In genomic region chr15:41932939-41933725, GRCh38 we compare ENCODE assay signal across 13 cellular contexts. TPM values are rescaled to one million over a fixed set of nuclear protein-coding genes. Genes with fewer than 3 reads are reported as not detected.
DNase-seq lines count a peak whose midpoint lies in the region; ATAC-seq and TF ChIP-seq lines count a peak whose summit lies in the region.
"Had no signal": no experiment of that assay in that cellular context is flagged by ENCODE, and none has a peak within 500 bp of the region (broad histone marks: within the 10 kb centered on the region; RNA-seq: fewer than 3 reads in every experiment).

No MANE protein-coding gene starts in this region.

- H3K27ac ChIP-seq in BLaER1 treated with 17β-estradiol and CSF1 and Interleukin-3, amounts not matched to agents 10 nM and 100 nM: peak overlapping the region in 1 of 11 experiments; percentile 67; a peak in 2 of 22 replicates
- H3K27ac ChIP-seq in H9 (ENCODE audit: insufficient read length, low read depth, low read length) (no peak overlapping the region), coronary artery (peak overlapping the region; percentile 33 to 61), SJCRH30 (no peak overlapping the region)
- H3K27ac ChIP-seq: HL-60, neutrophil, SK-N-MC had no signal

- no peaks in the 10 kb centered on the region for H3K23me2 ChIP-seq in H9 (ENCODE audit: insufficient read length, low read depth, low read length, poor library complexity, severe bottlenecking)

- H4K91ac ChIP-seq in H9 (ENCODE audit: insufficient read length, low read depth, low read length): no peak overlapping the region

- no peak overlapping the region for H3K56ac ChIP-seq in H9 (ENCODE audit: insufficient read length, low read depth, low read length)

- no peak overlapping the region for H2BK15ac ChIP-seq in H9 (ENCODE audit: low read depth, low read length)

- H2BK20ac ChIP-seq in H9 (ENCODE audit: low read depth, low read length, poor library complexity, severe bottlenecking): no peak overlapping the region

- H3K23ac ChIP-seq in H9 (ENCODE audit: insufficient read length, low read depth, low read length): no peak overlapping the region

- ATAC-seq in naive thymus-derived CD8-positive, alpha-beta T cell: no peak
- ATAC-seq in HG02840 (IDR thresholded peaks at IDR 0.05; ENCODE audit: low FRiP score, unreplicated experiment) (no peak), GM18858 (IDR thresholded peaks at IDR 0.05; ENCODE audit: unreplicated experiment) (no peak)

- H3K79me2 ChIP-seq in H9 (ENCODE audit: insufficient read depth, low read length): 0 out of 2 replicates have a peak, but pooled peaks cover 2% of the 10 kb centered on the region

- H2AFZ ChIP-seq in H9 (ENCODE audit: low read length): no peak overlapping the region

- H3K36me3 Mint-ChIP-seq in H9 (ENCODE audit: insufficient read depth in 1 of 3, low read depth in 3 of 3): peaks cover 0 to 11% (median 9%) of the 10 kb centered on the region in 3 experiments; a peak in 5 of 7 replicates
- no peaks in the 10 kb centered on the region for H3K36me3 Mint-ChIP-seq in naive thymus-derived CD8-positive, alpha-beta T cell

- peaks cover 0 to 51% (median 4%) of the 10 kb centered on the region in 11 experiments; a peak in 6 of 22 replicates for H4K20me1 ChIP-seq in BLaER1 treated with 17β-estradiol and CSF1 and Interleukin-3, amounts not matched to agents 10 nM and 100 nM
- no peaks in the 10 kb centered on the region for H4K20me1 ChIP-seq in H9 (ENCODE audit: control insufficient read depth, insufficient read depth, insufficient read length)

- no peak overlapping the region for H3K4me3 ChIP-seq in BLaER1 treated with 17β-estradiol and CSF1 and Interleukin-3, amounts not matched to agents 10 nM and 100 nM
- H3K4me3 ChIP-seq in coronary artery: no peak overlapping the region
- no peak overlapping the region for H3K4me3 ChIP-seq in SJCRH30
- H3K4me3 ChIP-seq: SK-N-MC had no signal

- H3K14ac ChIP-seq in H9 (ENCODE audit: insufficient read depth, low read length): no peak overlapping the region

- no peak overlapping the region for H3K4ac ChIP-seq in H9 (ENCODE audit: low read depth, low read length)

- no peak overlapping the region for H2AK5ac ChIP-seq in H9 (ENCODE audit: insufficient read length, low read length)

- no peak overlapping the region for H3T11ph ChIP-seq in H9 (ENCODE audit: low read length)

- no peak overlapping the region for H2BK5ac ChIP-seq in H9 (ENCODE audit: insufficient read length, low read length)

- POLR2A ChIA-PET in naive thymus-derived CD8-positive, alpha-beta T cell (lab: Charles Lee): interaction anchor here (0.7 to 1.2 kb wide), 2 partner anchors 38 to 309 kb away, joined by 3 read pairs; no protein-coding TSS in a partner anchor

- H3K4me1 Mint-ChIP-seq in H9: peaks cover 32% of the 10 kb centered on the region in 2 experiments
- peaks cover 27 to 76% (median 50%) of the 10 kb centered on the region in 4 donors for H3K4me1 Mint-ChIP-seq in naive thymus-derived CD8-positive, alpha-beta T cell

- no peaks in the 10 kb centered on the region for H3K79me1 ChIP-seq in H9 (ENCODE audit: insufficient read depth, low read depth, low read length, poor library complexity, severe bottlenecking)

- H3K9me3 ChIP-seq in BLaER1 treated with 17β-estradiol and CSF1 and Interleukin-3, amounts not matched to agents 10 nM and 100 nM (replicated peaks in 1 of 11): no peaks in the 10 kb centered on the region
- H3K9me3 ChIP-seq in H9 (ENCODE audit: control insufficient read depth, low read depth, low read length) (no peaks in the 10 kb centered on the region), SJCRH30 (replicated peaks) (no peaks in the 10 kb centered on the region)
- H3K9me3 ChIP-seq: neutrophil had no signal

- H3K9ac ChIP-seq in BLaER1 treated with 17β-estradiol and CSF1 and Interleukin-3, amounts not matched to agents 10 nM and 100 nM: peak overlapping the region in 2 of 11 experiments; percentile 49 to 66; a peak in 1 of 22 replicates
- no peak overlapping the region for H3K9ac ChIP-seq in H9 (ENCODE audit: extremely low read depth, insufficient read length, low read length)

- no peaks in the 10 kb centered on the region for H3K27me3 ChIP-seq in BLaER1 treated with 17β-estradiol and CSF1 and Interleukin-3, amounts not matched to agents 10 nM and 100 nM
- H3K27me3 ChIP-seq in H9 (ENCODE audit: insufficient read depth, low read length) (no peaks in the 10 kb centered on the region), SJCRH30 (no peaks in the 10 kb centered on the region)
- H3K27me3 ChIP-seq: neutrophil had no signal

- no peak overlapping the region for H3K4me3 Mint-ChIP-seq in H9
- H3K4me3 Mint-ChIP-seq in naive thymus-derived CD8-positive, alpha-beta T cell: no peak overlapping the region

- TF ChIP-seq CTCF in H9 (conservative IDR thresholded peaks at IDR 0.05) (no peak), coronary artery (IDR thresholded peaks at IDR 0.05) (no peak)

- no peak overlapping the region for H3K18ac ChIP-seq in H9 (ENCODE audit: insufficient read length, low read depth, low read length)

- H2BK12ac ChIP-seq in H9 (ENCODE audit: insufficient read length, low read depth, low read length): no peak overlapping the region

- H4K8ac ChIP-seq in H9 (replicated peaks; ENCODE audit: insufficient read length, low read depth, low read length): no peak overlapping the region

- peak overlapping the region; percentile 49 to 89 (median 77); a peak in 6 of 7 replicates for H3K27ac Mint-ChIP-seq in H9
- H3K27ac Mint-ChIP-seq in naive thymus-derived CD8-positive, alpha-beta T cell: peak overlapping the region; percentile 19 to 100 (median 95)

- no peak overlapping the region for H2BK120ac ChIP-seq in H9 (ENCODE audit: low read depth, low read length, poor library complexity, severe bottlenecking)

- no peak overlapping the region for H4K5ac ChIP-seq in H9 (ENCODE audit: insufficient read length, low read depth, low read length)

- H3K9me3 Mint-ChIP-seq in H9: no peaks in the 10 kb centered on the region; a peak in 1 of 5 replicates
- peaks cover 0 to 4% (median 0%) of the 10 kb centered on the region in 9 donors for H3K9me3 Mint-ChIP-seq in naive thymus-derived CD8-positive, alpha-beta T cell

- H3K36me3 ChIP-seq in BLaER1 treated with 17β-estradiol and CSF1 and Interleukin-3, amounts not matched to agents 10 nM and 100 nM: peaks cover 0 to 12% (median 0%) of the 10 kb centered on the region in 11 experiments; a peak in 5 of 22 replicates
- peaks cover 3% of the 10 kb centered on the region; the same call in 1 of the 2 replicates for H3K36me3 ChIP-seq in SJCRH30
- H3K36me3 ChIP-seq: neutrophil had no signal

- peak overlapping the region; percentile 68 to 91 (median 82); a peak in 20 of 22 replicates for H3K4me2 ChIP-seq in BLaER1 treated with 17β-estradiol and CSF1 and Interleukin-3, amounts not matched to agents 10 nM and 100 nM
- no peak overlapping the region for H3K4me2 ChIP-seq in H9 (ENCODE audit: insufficient read depth, insufficient read length, low read length)

- no CpG with 5 or more reads among the region's 13 CpGs for WGBS in H9 (ENCODE audit: extremely low coverage, insufficient read length, low lambda C conversion rate)

- no peaks in the 10 kb centered on the region for H3K27me3 Mint-ChIP-seq in H9 (ENCODE audit: low read depth)
- no peaks in the 10 kb centered on the region for H3K27me3 Mint-ChIP-seq in naive thymus-derived CD8-positive, alpha-beta T cell

- peaks cover 93 to 100% (median 96%) of the 10 kb centered on the region in 10 experiments for H3K4me1 ChIP-seq in BLaER1 treated with 17β-estradiol and CSF1 and Interleukin-3, amounts not matched to agents 10 nM and 100 nM
- peaks cover 10% of the 10 kb centered on the region; the same call in 1 of the 2 replicates for H3K4me1 ChIP-seq in H9 (ENCODE audit: insufficient read depth, low read length)
- H3K4me1 ChIP-seq in SJCRH30: peaks cover 51% of the 10 kb centered on the region

- DNase-seq in H9 (peak; percentile 23), coronary artery (ENCODE audit: low spot score) (peak; percentile 52), NCI-H1092 treated with DMSO at 0.1 percent for 48 hours (lab: John Stamatoyannopoulos, UW) (no peak), SJCRH30 (no peak)
- no peak for DNase-seq in naive thymus-derived CD8-positive, alpha-beta T cell
- DNase-seq: MV-4-11, NCI-H526 had no signal

RNA-seq across cellular contexts. Expression of gene EHD4, which starts 39.2 kb away (rescaled TPM):
- total RNA-seq in H9 (2021): 22.9 and 24.2 TPM in 2 replicates
- total RNA-seq in naive thymus-derived CD8-positive, alpha-beta T cell: 10 to 100 TPM in 1 of 2 experiments, 1 to 10 TPM in 1; 9.1 to 10.4 TPM
- polyA plus RNA-seq in naive thymus-derived CD8-positive, alpha-beta T cell: 1 to 10 TPM; 5.2 to 7.6 (median 5.9) TPM
- 20.8 TPM in 2 replicates for total RNA-seq in SJCRH30 (2014; rRNA removed; shearing (Covaris generic))

RNA-seq across cellular contexts. Expression of gene SPTBN5, which starts 39.3 kb away (rescaled TPM):
- total RNA-seq in H9 (2021): 0.90 and 0.97 TPM in 2 replicates
- total RNA-seq in naive thymus-derived CD8-positive, alpha-beta T cell: under 1 TPM; 0.81 to 0.96 TPM
- under 1 TPM in 1 of 3 donors, not detected in 2; 0.02 TPM for polyA plus RNA-seq in naive thymus-derived CD8-positive, alpha-beta T cell
- total RNA-seq in SJCRH30 (2014; rRNA removed; shearing (Covaris generic)): 0.38 and 0.55 TPM in 2 replicates

Comparison
In these comparisons a context has a peak if more than half of its experiments do, and no peak if none do; other contexts are left out.
1. H3K27ac ChIP-seq: peak in coronary artery (2 of 2); none in H9 (single experiment) and SJCRH30 (single experiment).
2. DNase-seq: peak in H9 (single experiment) and coronary artery (single experiment); none in naive thymus-derived CD8-positive, alpha-beta T cell (0 of 10), NCI-H1092 treated with DMSO at 0.1 percent for 48 hours (single experiment) and SJCRH30 (0 of 2).